In the genomic region with DNA sequence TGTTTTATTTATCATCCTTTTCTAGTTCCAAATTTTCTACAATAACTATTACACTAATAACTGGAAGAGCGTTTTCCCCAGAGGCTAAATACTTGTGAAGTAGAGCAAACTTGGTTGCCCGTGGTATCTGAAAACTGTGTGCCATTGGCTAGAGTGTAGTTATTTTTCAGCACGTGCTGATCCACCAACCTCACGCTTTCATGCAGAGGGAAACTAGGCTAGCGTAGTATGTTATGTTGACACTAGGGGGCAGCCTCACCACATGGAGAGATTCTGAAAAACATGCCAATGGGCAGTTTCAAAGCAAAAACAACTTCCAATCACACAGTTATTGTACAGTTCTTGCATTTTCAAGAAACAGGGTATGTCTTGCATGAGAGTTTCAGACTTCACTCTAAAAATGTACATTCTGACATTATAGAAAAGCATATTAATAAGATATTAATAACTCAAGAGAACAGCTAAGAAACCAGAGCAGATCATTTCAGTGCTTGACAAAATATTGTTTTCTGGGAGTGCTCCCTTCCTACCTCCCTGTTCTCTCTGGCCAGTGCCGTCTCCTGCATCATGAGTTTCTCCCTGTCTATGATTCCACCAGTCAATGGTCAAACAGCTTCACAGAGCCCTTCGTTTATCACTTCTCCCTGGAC, we compare ENCODE assay signal across 8 cellular contexts. TPM values are rescaled to one million over a fixed set of nuclear protein-coding genes. Genes with fewer than 3 reads are reported as not detected.
DNase-seq lines count a peak whose midpoint lies in the region; ATAC-seq, FAIRE-seq and TF ChIP-seq lines count a peak whose summit lies in the region.

No MANE protein-coding gene starts in this region.

- peaks cover 2% of the 10 kb centered on the region for H3K27me3 Mint-ChIP-seq in activated CD4-positive, alpha-beta T cell treated with anti-CD3 and anti-CD28 coated beads for 36 hours

- peak; percentile 43 for DNase-seq in D721Med (ENCODE audit: insufficient read length, low spot score)
- peak; percentile 82 for DNase-seq in HFF-Myc (ENCODE audit: extremely low read depth, low read depth)
- DNase-seq in NCI-H446 treated with DMSO at 0.1 percent for 48 hours (lab: John Stamatoyannopoulos, UW) = peak; percentile 18
- DNase-seq in activated CD4-positive, alpha-beta T cell treated with anti-CD3 and anti-CD28 coated beads for 36 hours = peak; percentile 81
- peak; percentile 90 for DNase-seq in choroid plexus epithelial cell (ENCODE audit: low read depth)
- DNase-seq in right lobe of liver = peak in 1 of 3 donors; percentile 66
- peak; percentile 23 to 55 (median 50) for DNase-seq in stimulated activated CD4-positive, alpha-beta T cell treated with anti-CD3 and anti-CD28 coated beads, TNF-alpha, amount 100 ng/mL, for 48 hours (ENCODE audit: low read depth in 3 of 3)

- TF ChIP-seq CTCF in D721Med (IDR thresholded peaks at IDR 0.05; ENCODE audit: insufficient read depth, missing control alignments) (peak; percentile 86), HFF-Myc (IDR thresholded peaks at IDR 0.05; ENCODE audit: low read depth, low read length, missing control alignments) (peak; percentile 85), choroid plexus epithelial cell (conservative IDR thresholded peaks at IDR 0.05; ENCODE audit: low read depth, low read length) (peak; percentile 91), right lobe of liver (IDR thresholded peaks at IDR 0.05) (peak; percentile 84 to 93 (median 90))

- H3K27ac Mint-ChIP-seq in activated CD4-positive, alpha-beta T cell treated with anti-CD3 and anti-CD28 coated beads for 36 hours = no peak overlapping the region

- no peaks in the 10 kb centered on the region for H3K9me3 Mint-ChIP-seq in activated CD4-positive, alpha-beta T cell treated with anti-CD3 and anti-CD28 coated beads for 36 hours (ENCODE audit: low read depth)

- H3K27ac ChIP-seq in right lobe of liver = no peak overlapping the region

- H3K36me3 Mint-ChIP-seq in activated CD4-positive, alpha-beta T cell treated with anti-CD3 and anti-CD28 coated beads for 36 hours (ENCODE audit: low read depth) = no peaks in the 10 kb centered on the region

- FAIRE-seq in D721Med (lab: Jason Lieb, UNC) = peak; percentile 95

- no peaks in the 10 kb centered on the region for H3K36me3 ChIP-seq in right lobe of liver

- no peaks in the 10 kb centered on the region for H3K4me1 ChIP-seq in right lobe of liver

- no peaks in the 10 kb centered on the region for H3K27me3 ChIP-seq in right lobe of liver

- WGBS in right lobe of liver (ENCODE audit: insufficient coverage, low coverage, low lambda C conversion rate, missing lambda C conversion rate) = 9% methylated on average over 7 of the region's 7 CpGs

- no peak overlapping the region for H3K4me3 ChIP-seq in HFF-Myc (replicated peaks; ENCODE audit: low read depth, low read length)
- H3K4me3 ChIP-seq in choroid plexus epithelial cell (ENCODE audit: low read depth, low read length) = no peak overlapping the region
- H3K4me3 ChIP-seq in right lobe of liver = no peak overlapping the region

- intact Hi-C loops in activated CD4-positive, alpha-beta T cell treated with anti-CD3 and anti-CD28 coated beads for 36 hours (cut with DNase I, micrococcal nuclease) = loop anchor here (1.0 to 5.0 kb wide), 3 partner anchors 57 to 295 kb away; no protein-coding TSS in a partner anchor
- intact Hi-C loops in right lobe of liver (cut with DNase I) = no loop called here

- no peaks in the 10 kb centered on the region for H3K9me3 ChIP-seq in right lobe of liver

- CTCF ChIA-PET in activated CD4-positive, alpha-beta T cell treated with anti-CD3 and anti-CD28 coated beads for 36 hours (lab: Charles Lee) = interaction anchor here (0.6 to 4.1 kb wide), 25 partner anchors 8 to 885 kb away, joined by 3 to 18 read pairs (median 4); no protein-coding TSS in a partner anchor

- ATAC-seq in activated CD4-positive, alpha-beta T cell treated with anti-CD3 and anti-CD28 coated beads for 36 hours = peak; percentile 94
- ATAC-seq in right lobe of liver (peak; percentile 92 to 97 (median 94)), GM21786 (IDR thresholded peaks at IDR 0.05; ENCODE audit: unreplicated experiment) (no peak)

- peaks cover 3% of the 10 kb centered on the region for H3K4me1 Mint-ChIP-seq in activated CD4-positive, alpha-beta T cell treated with anti-CD3 and anti-CD28 coated beads for 36 hours

- no peak overlapping the region for H3K4me3 Mint-ChIP-seq in activated CD4-positive, alpha-beta T cell treated with anti-CD3 and anti-CD28 coated beads for 36 hours

- no peak for TF ChIP-seq POLR2A in right lobe of liver (IDR thresholded peaks at IDR 0.05)

- POLR2A ChIA-PET in activated CD4-positive, alpha-beta T cell treated with anti-CD3 and anti-CD28 coated beads for 36 hours (lab: Charles Lee) = no interaction called here

RNA-seq across cellular contexts. Expression of a gene that starts 39.7 kb away (rescaled TPM):
- not detected for total RNA-seq in activated CD4-positive, alpha-beta T cell treated with anti-CD3 and anti-CD28 coated beads for 36 hours
- total RNA-seq in right lobe of liver = under 1 TPM in 1 of 6 experiments, not detected in 5; 0.09 TPM

Comparison
In these comparisons a context has a peak if more than half of its experiments do, and no peak if none do; other contexts are left out.
1. intact Hi-C loops: an anchor here in activated CD4-positive, alpha-beta T cell treated with anti-CD3 and anti-CD28 coated beads for 36 hours (1.0 to 5.0 kb wide); none called in right lobe of liver.